12 cellular contexts compared by ENCODE assay signal in genomic region chr1:204093421-204093717, GRCh38. TPM values are rescaled to one million over a fixed set of nuclear protein-coding genes. Genes with fewer than 3 reads are reported as not detected.
DNase-seq lines count a peak whose midpoint lies in the region; ATAC-seq and TF ChIP-seq lines count a peak whose summit lies in the region.
"Had no signal": no experiment of that assay in that cellular context is flagged by ENCODE, and none has a peak within 500 bp of the region (broad histone marks: within the 10 kb centered on the region; RNA-seq: fewer than 3 reads in every experiment).

No MANE protein-coding gene starts in this region.

- H3K9me3 Mint-ChIP-seq in nephron (no peaks in the 10 kb centered on the region), mesothelial cell of epicardium (no peaks in the 10 kb centered on the region)
- H3K9me3 Mint-ChIP-seq: activated T-helper 17 cell treated with anti-CD3 and anti-CD28 coated beads, Interleukin-2, amount 50 U/mL, for 72 hours; stimulated activated memory B cell treated with anti-CD40 and anti-IgM and Interleukin-4, amounts not matched to agents 10 μg/mL and 1 μg/mL and 100 μg/mL, for 72 hours had no signal

- no peak for TF ChIP-seq CTCF in BE2C (IDR thresholded peaks at IDR 0.05; ENCODE audit: low read depth, low read length)
- no peak for TF ChIP-seq CTCF in VCaP (conservative IDR thresholded peaks at IDR 0.05)
- no peak for TF ChIP-seq CTCF in nephron (IDR thresholded peaks at IDR 0.05; ENCODE audit: unreplicated experiment in 3 of 3)
- TF ChIP-seq CTCF in mesothelial cell of epicardium (IDR thresholded peaks at IDR 0.05; ENCODE audit: unreplicated experiment): no peak
- TF ChIP-seq CTCF in coronary artery (IDR thresholded peaks at IDR 0.05): no peak

- H3K9me3 ChIP-seq in BE2C: no peaks in the 10 kb centered on the region
- no peaks in the 10 kb centered on the region for H3K9me3 ChIP-seq in HUES64 (ENCODE audit: insufficient read depth, low read depth, low read length)
- H3K9me3 ChIP-seq: BLaER1 treated with 17β-estradiol and CSF1 and Interleukin-3, amounts not matched to agents 10 nM and 100 nM had no signal

- no peaks in the 10 kb centered on the region for H3K4me1 ChIP-seq in BE2C
- H3K4me1 ChIP-seq in HUES64 (ENCODE audit: insufficient read depth, low read length): peaks cover 64% of the 10 kb centered on the region

- H3K27me3 ChIP-seq in BE2C (no peaks in the 10 kb centered on the region), HUES64 (ENCODE audit: insufficient read depth, low read length) (no peaks in the 10 kb centered on the region)
- H3K27me3 ChIP-seq: BLaER1 treated with 17β-estradiol and CSF1 and Interleukin-3, amounts not matched to agents 10 nM and 100 nM had no signal

- no peak for ATAC-seq in GM21360 (IDR thresholded peaks at IDR 0.05; ENCODE audit: unreplicated experiment)
- ATAC-seq: activated T-helper 17 cell treated with anti-CD3 and anti-CD28 coated beads, Interleukin-2, amount 50 U/mL, for 72 hours; stimulated activated memory B cell treated with anti-CD40 and anti-IgM and Interleukin-4, amounts not matched to agents 10 μg/mL and 1 μg/mL and 100 μg/mL, for 72 hours had no signal

- peaks cover 68% of the 10 kb centered on the region for H3K4me1 Mint-ChIP-seq in nephron
- H3K4me1 Mint-ChIP-seq in mesothelial cell of epicardium: peaks cover 45% of the 10 kb centered on the region
- H3K4me1 Mint-ChIP-seq: activated T-helper 17 cell treated with anti-CD3 and anti-CD28 coated beads, Interleukin-2, amount 50 U/mL, for 72 hours; stimulated activated memory B cell treated with anti-CD40 and anti-IgM and Interleukin-4, amounts not matched to agents 10 μg/mL and 1 μg/mL and 100 μg/mL, for 72 hours had no signal

- H3K27me3 Mint-ChIP-seq in nephron (ENCODE audit: low read depth) (no peaks in the 10 kb centered on the region), mesothelial cell of epicardium (ENCODE audit: low read depth) (no peaks in the 10 kb centered on the region)
- H3K27me3 Mint-ChIP-seq: activated T-helper 17 cell treated with anti-CD3 and anti-CD28 coated beads, Interleukin-2, amount 50 U/mL, for 72 hours had no signal

- H3K36me3 ChIP-seq in BE2C (no peaks in the 10 kb centered on the region), HUES64 (ENCODE audit: insufficient read depth, low read length) (no peaks in the 10 kb centered on the region)
- H3K36me3 ChIP-seq: BLaER1 treated with 17β-estradiol and CSF1 and Interleukin-3, amounts not matched to agents 10 nM and 100 nM had no signal

- H3K4me3 ChIP-seq in BE2C (ENCODE audit: low read depth, low read length) (no peak overlapping the region), HUES64 (ENCODE audit: low read length) (no peak overlapping the region), coronary artery (no peak overlapping the region)
- H3K4me3 ChIP-seq: BLaER1 treated with 17β-estradiol and CSF1 and Interleukin-3, amounts not matched to agents 10 nM and 100 nM had no signal

- DNase-seq in BE2C (peak; percentile 32), mesothelial cell of epicardium (ENCODE audit: low spot score in 2 of 2, unreplicated experiment in 2 of 2) (no peak), coronary artery (ENCODE audit: low spot score) (no peak), NCI-H1048 (lab: John Stamatoyannopoulos, UW) (no peak)
- DNase-seq: glutamatergic neuron had no signal

- H3K27ac ChIP-seq in HUES64 (ENCODE audit: low read depth, low read length) (peak overlapping the region; percentile 32; the same call in 1 of the 2 replicates), VCaP (peak overlapping the region; percentile 52), coronary artery (no peak overlapping the region)
- H3K27ac ChIP-seq: BLaER1 treated with 17β-estradiol and CSF1 and Interleukin-3, amounts not matched to agents 10 nM and 100 nM had no signal

- H3K36me3 Mint-ChIP-seq in nephron (ENCODE audit: low read depth) (no peaks in the 10 kb centered on the region), mesothelial cell of epicardium (no peaks in the 10 kb centered on the region)
- H3K36me3 Mint-ChIP-seq: stimulated activated memory B cell treated with anti-CD40 and anti-IgM and Interleukin-4, amounts not matched to agents 10 μg/mL and 1 μg/mL and 100 μg/mL, for 72 hours had no signal

- no peak overlapping the region for H3K9ac ChIP-seq in HUES64 (ENCODE audit: low read depth, low read length)
- H3K9ac ChIP-seq: BLaER1 treated with 17β-estradiol and CSF1 and Interleukin-3, amounts not matched to agents 10 nM and 100 nM had no signal

- H3K27ac Mint-ChIP-seq in nephron: peak overlapping the region; percentile 61 to 92 (median 70)
- H3K27ac Mint-ChIP-seq in mesothelial cell of epicardium: no peak overlapping the region
- H3K27ac Mint-ChIP-seq: stimulated activated memory B cell treated with anti-CD40 and anti-IgM and Interleukin-4, amounts not matched to agents 10 μg/mL and 1 μg/mL and 100 μg/mL, for 72 hours had no signal

- WGBS in HUES64: 70% methylated on average over 4 of the region's 4 CpGs

- H3K4me3 Mint-ChIP-seq in nephron (no peak overlapping the region), mesothelial cell of epicardium (no peak overlapping the region)
- H3K4me3 Mint-ChIP-seq: activated T-helper 17 cell treated with anti-CD3 and anti-CD28 coated beads, Interleukin-2, amount 50 U/mL, for 72 hours; stimulated activated memory B cell treated with anti-CD40 and anti-IgM and Interleukin-4, amounts not matched to agents 10 μg/mL and 1 μg/mL and 100 μg/mL, for 72 hours had no signal

RNA-seq across cellular contexts. Expression of gene SOX13, which starts 20.5 kb away (rescaled TPM):
- 0.22 TPM for polyA plus RNA-seq in BE2C (2012; ENCODE audit: insufficient read depth, insufficient read length, low read depth)
- 65.5 TPM for polyA plus RNA-seq in HUES64 (2013, experiment 1 of 2)
- polyA plus RNA-seq in HUES64 (2013, experiment 2 of 2): 75.1 TPM
- 58.0 to 61.7 TPM (median 61.7 TPM) in 3 replicates for total RNA-seq in mesothelial cell of epicardium

RNA-seq across cellular contexts. Expression of gene ETNK2, which starts 58.5 kb away (rescaled TPM):
- 0.97 TPM for polyA plus RNA-seq in BE2C (2012; ENCODE audit: insufficient read depth, insufficient read length, low read depth)
- polyA plus RNA-seq in HUES64 (2013, experiment 1 of 2): 12.5 TPM
- polyA plus RNA-seq in HUES64 (2013, experiment 2 of 2): 15.5 TPM
- total RNA-seq in mesothelial cell of epicardium: 18.5 to 19.2 TPM (median 18.9 TPM) in 3 replicates

Comparison
In these comparisons a context has a peak if more than half of its experiments do, and no peak if none do; other contexts are left out.
1. H3K27ac ChIP-seq: peak in HUES64 (single experiment) and VCaP (single experiment); none in coronary artery (0 of 2).